8 cellular contexts compared by ENCODE assay signal in the genomic region with DNA sequence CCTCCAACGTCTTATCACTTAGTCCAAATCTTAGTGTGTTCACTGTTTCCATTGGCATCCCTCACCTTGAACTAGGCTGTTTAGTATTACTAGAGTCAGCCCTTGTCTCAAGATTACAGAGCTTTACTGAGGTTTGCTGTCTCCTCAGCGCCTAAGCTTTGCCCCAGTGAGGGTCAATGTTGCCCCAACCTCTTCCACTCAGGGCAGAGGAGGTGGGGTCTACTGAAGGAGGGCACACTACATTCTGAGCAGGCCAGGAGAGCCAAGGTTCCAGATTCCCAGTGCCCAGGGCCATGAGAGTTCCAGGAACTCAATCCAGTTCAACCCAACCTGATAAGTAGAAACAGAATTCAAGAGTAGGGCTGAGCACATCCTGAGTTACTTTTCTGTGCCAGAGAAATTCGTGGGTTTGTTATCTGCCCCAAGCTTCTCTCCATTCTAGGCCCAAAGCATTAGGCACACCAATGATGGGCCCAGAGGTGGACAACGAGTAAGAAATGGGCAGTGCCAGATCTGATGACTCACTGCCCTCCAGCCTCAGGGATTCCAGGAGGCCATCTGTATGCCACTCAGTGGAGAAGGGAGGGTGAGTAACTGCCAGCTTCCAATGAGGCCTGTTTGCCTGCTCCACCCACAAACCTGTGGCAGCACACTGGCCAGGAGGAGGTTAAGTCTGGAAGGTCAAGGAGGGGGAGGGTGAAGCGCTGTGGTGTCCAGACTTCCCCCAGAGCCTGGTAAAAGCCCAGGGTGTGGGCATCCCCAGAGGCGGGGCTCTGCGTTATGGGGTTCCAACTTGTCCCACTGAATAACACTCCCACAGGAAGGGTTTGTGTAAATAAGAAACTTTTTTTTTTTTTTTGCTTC. TPM values are rescaled to one million over a fixed set of nuclear protein-coding genes. Genes with fewer than 3 reads are reported as not detected.
A peak's percentile ranks its signal among the peaks of the same experiment; 100 is the strongest.
DNase-seq lines count a peak whose midpoint lies in the region; TF ChIP-seq lines count a peak whose summit lies in the region.

No MANE protein-coding gene starts in this region.

- H4K91ac ChIP-seq in mesenchymal stem cell (ENCODE audit: low read length) = peak overlapping the region; percentile 61

- H3K79me2 ChIP-seq in Karpas-422 (ENCODE audit: low read length) = no peaks in the 10 kb centered on the region
- H3K79me2 ChIP-seq in mesendoderm (ENCODE audit: control insufficient read depth, insufficient read depth, low read length) = no peaks in the 10 kb centered on the region

- H3K27me3 ChIP-seq in dorsolateral prefrontal cortex = no peaks in the 10 kb centered on the region
- H3K27me3 ChIP-seq in mesenchymal stem cell (ENCODE audit: control insufficient read depth in 1 of 2, insufficient read depth in 1 of 2, low read length in 2 of 2) = no peaks in the 10 kb centered on the region
- no peaks in the 10 kb centered on the region for H3K27me3 ChIP-seq in Karpas-422 (ENCODE audit: low read length)
- no peaks in the 10 kb centered on the region for H3K27me3 ChIP-seq in mesendoderm (ENCODE audit: insufficient read depth, low read length, poor library complexity)

- H3K4me2 ChIP-seq in mesenchymal stem cell (ENCODE audit: low read length, poor library complexity, severe bottlenecking) (no peak overlapping the region), Karpas-422 (ENCODE audit: low read depth, low read length, poor library complexity, severe bottlenecking) (no peak overlapping the region), mesendoderm (ENCODE audit: low read length) (no peak overlapping the region)

- 0 out of 2 replicates have a peak, but pooled peaks cover 4% of the 10 kb centered on the region for H4K20me1 ChIP-seq in Karpas-422 (ENCODE audit: insufficient read depth, low read depth, low read length)

- H3K9me3 ChIP-seq in mesenchymal stem cell (ENCODE audit: control insufficient read depth, low read length) (no peaks in the 10 kb centered on the region), Karpas-422 (ENCODE audit: low read length) (no peaks in the 10 kb centered on the region)

- H3K27ac ChIP-seq in dorsolateral prefrontal cortex (peak overlapping the region in 55 of 59 donors; percentile 0 to 85 (median 71)), mesenchymal stem cell (ENCODE audit: low read length, poor library complexity, severe bottlenecking) (peak overlapping the region; percentile 59), Karpas-422 (ENCODE audit: low read length) (no peak overlapping the region), mesendoderm (ENCODE audit: low read depth, low read length) (no peak overlapping the region)

- no peak overlapping the region for H3K23ac ChIP-seq in mesenchymal stem cell (ENCODE audit: low read length in 2 of 2)
- H3K23ac ChIP-seq in mesendoderm (ENCODE audit: low read length) = no peak overlapping the region

- no peak for TF ChIP-seq CTCF in NB4 (IDR thresholded peaks at IDR 0.05; ENCODE audit: low read depth, low read length)
- no peak for TF ChIP-seq CTCF in dorsolateral prefrontal cortex (IDR thresholded peaks at IDR 0.05 in 54 of 56, conservative IDR thresholded peaks at IDR 0.05 in 2 of 56; ENCODE audit: low read depth in 1 of 56, partially characterized antibody in 56 of 56)

- H2BK120ac ChIP-seq in mesenchymal stem cell (ENCODE audit: low read depth, low read length) (no peak overlapping the region), mesendoderm (ENCODE audit: low read depth, low read length) (no peak overlapping the region)

- H2AFZ ChIP-seq in mesenchymal stem cell (ENCODE audit: low read depth, low read length) = no peak overlapping the region
- H2AFZ ChIP-seq in Karpas-422 (ENCODE audit: low read length) = no peak overlapping the region

- no peaks in the 10 kb centered on the region for H3K9me2 ChIP-seq in Karpas-422 (replicated peaks; ENCODE audit: insufficient read depth, low read length)

- H3K4me3 ChIP-seq in NB4 (ENCODE audit: low read depth, low read length) (no peak overlapping the region), dorsolateral prefrontal cortex (peak overlapping the region in 3 of 59 donors; percentile 1 to 21 (median 16)), mesenchymal stem cell (ENCODE audit: insufficient read depth in 1 of 2, low read depth in 1 of 2, low read length in 2 of 2) (no peak overlapping the region), Karpas-422 (ENCODE audit: low read length) (no peak overlapping the region), mesendoderm (ENCODE audit: low read length) (no peak overlapping the region)

- H3K79me1 ChIP-seq in mesenchymal stem cell (replicated peaks; ENCODE audit: low read length, poor library complexity, severe bottlenecking) = peaks cover 26% of the 10 kb centered on the region
- H3K79me1 ChIP-seq in mesendoderm (ENCODE audit: low read length) = no peaks in the 10 kb centered on the region

- H2BK12ac ChIP-seq in mesenchymal stem cell (ENCODE audit: low read length in 2 of 2) = peak overlapping the region in 1 of 2 experiments; percentile 21

- peak overlapping the region; percentile 73 for H2BK15ac ChIP-seq in mesenchymal stem cell (ENCODE audit: low read depth, poor library complexity, severe bottlenecking)
- H2BK15ac ChIP-seq in mesendoderm (replicated peaks; ENCODE audit: low read depth) = no peak overlapping the region

- intact Hi-C loops in dorsolateral prefrontal cortex (cut with DNase I) = no loop called here

- H2AK5ac ChIP-seq in mesenchymal stem cell (ENCODE audit: low read length, severe bottlenecking) (peak overlapping the region; percentile 15), mesendoderm (ENCODE audit: low read length) (no peak overlapping the region)

- H3K4ac ChIP-seq in mesenchymal stem cell (ENCODE audit: low read depth in 1 of 2, low read length in 2 of 2) = peak overlapping the region in 1 of 2 experiments; percentile 1
- H3K4ac ChIP-seq in mesendoderm (ENCODE audit: low read depth, low read length) = no peak overlapping the region

- peak overlapping the region; percentile 20 for H3K9ac ChIP-seq in mesenchymal stem cell (ENCODE audit: low read length)
- no peak overlapping the region for H3K9ac ChIP-seq in Karpas-422 (ENCODE audit: low read length)
- no peak overlapping the region for H3K9ac ChIP-seq in mesendoderm (ENCODE audit: low read length)

- H3K56ac ChIP-seq in mesendoderm (ENCODE audit: low read length) = no peak overlapping the region

- in situ Hi-C loops in ACHN (cut with HindIII; ENCODE audit: low pct_ligation_motif_present, low pct_unique_long_range_greater_than_20kb, low sequenced_read_pairs) = no loop called here

- WGBS in mesenchymal stem cell = 61% methylated on average over 5 of the region's 7 CpGs
- no CpG with 5 or more reads among the region's 7 CpGs for WGBS in mesendoderm (ENCODE audit: extremely low coverage, insufficient coverage, low lambda C conversion rate)

- H3K36me3 ChIP-seq in mesenchymal stem cell (ENCODE audit: control insufficient read depth in 1 of 2, insufficient read depth in 2 of 2, low read depth in 1 of 2, low read length in 2 of 2) = peaks cover 76 to 83% of the 10 kb centered on the region in 2 experiments
- H3K36me3 ChIP-seq in Karpas-422 (ENCODE audit: insufficient read depth, low read length) = no peaks in the 10 kb centered on the region
- H3K36me3 ChIP-seq in mesendoderm (ENCODE audit: control insufficient read depth, insufficient read depth, low read length) = no peaks in the 10 kb centered on the region

- H3K18ac ChIP-seq in mesenchymal stem cell (ENCODE audit: low read depth in 1 of 2, low read length in 2 of 2) (peak overlapping the region in 1 of 2 experiments; percentile 25), mesendoderm (ENCODE audit: low read length) (no peak overlapping the region)

- TF ChIP-seq POLR2A in NB4 (IDR thresholded peaks at IDR 0.05; ENCODE audit: extremely low read depth, insufficient read length) = no peak

- no peak overlapping the region for H3K14ac ChIP-seq in mesenchymal stem cell (ENCODE audit: low read length in 2 of 2)

- DNase-seq in ACHN (peak; percentile 97), NB4 (ENCODE audit: low read depth) (peak; percentile 14), dorsolateral prefrontal cortex (peak in 1 of 10 donors; percentile 62), mesenchymal stem cell (peak; percentile 84), NOMO-1 (lab: John Stamatoyannopoulos, UW; ENCODE audit: unreplicated experiment in 2 of 2) (no peak), Karpas-422 (no peak), mesendoderm (no peak), NCI-H345 (lab: John Stamatoyannopoulos, UW) (no peak)

- H3K4me1 ChIP-seq in mesenchymal stem cell (ENCODE audit: control insufficient read depth, insufficient read depth, low read depth, low read length) (peaks cover 33% of the 10 kb centered on the region), Karpas-422 (ENCODE audit: low read length) (no peaks in the 10 kb centered on the region), mesendoderm (ENCODE audit: control insufficient read depth, low read depth, low read length) (no peaks in the 10 kb centered on the region)

- H4K8ac ChIP-seq in mesenchymal stem cell (ENCODE audit: low read length) (no peak overlapping the region), mesendoderm (ENCODE audit: low read depth, low read length) (no peak overlapping the region)

- no peak overlapping the region for H2BK5ac ChIP-seq in mesenchymal stem cell (ENCODE audit: low read depth, low read length, poor library complexity, severe bottlenecking)
- no peak overlapping the region for H2BK5ac ChIP-seq in mesendoderm (ENCODE audit: low read length)

- no peak overlapping the region for H4K5ac ChIP-seq in mesendoderm (ENCODE audit: low read length)

RNA-seq across cellular contexts. Expression of a gene that starts 8.2 kb away (rescaled TPM):
- total RNA-seq in dorsolateral prefrontal cortex = 100 to 1,000 TPM in 77 of 120 experiments, 10 to 100 TPM in 43; 64.3 to 154 (median 106) TPM
- polyA plus RNA-seq in mesenchymal stem cell (2013, experiment 1 of 2) = 22.2 TPM
- polyA plus RNA-seq in mesenchymal stem cell (2013, experiment 2 of 2) = 20.6 TPM
- 15.3 and 17.5 TPM in 2 replicates for total RNA-seq in Karpas-422 (2014; rRNA removed; shearing (Covaris generic); ENCODE audit: low replicate concordance)
- 6.8 TPM for polyA plus RNA-seq in mesendoderm (2013, experiment 1 of 2)
- polyA plus RNA-seq in mesendoderm (2013, experiment 2 of 2) = 7.1 TPM

RNA-seq across cellular contexts. Expression of a gene that starts 9.5 kb away (rescaled TPM):
- 10 to 100 TPM in 104 of 120 experiments, 1 to 10 TPM in 16; 6.3 to 25.0 (median 12.5) TPM for total RNA-seq in dorsolateral prefrontal cortex
- polyA plus RNA-seq in mesenchymal stem cell (2013, experiment 1 of 2) = 24.7 TPM
- polyA plus RNA-seq in mesenchymal stem cell (2013, experiment 2 of 2) = 23.8 TPM
- total RNA-seq in Karpas-422 (2014; rRNA removed; shearing (Covaris generic); ENCODE audit: low replicate concordance) = 6.7 and 7.0 TPM in 2 replicates
- polyA plus RNA-seq in mesendoderm (2013, experiment 1 of 2) = 5.1 TPM
- 5.7 TPM for polyA plus RNA-seq in mesendoderm (2013, experiment 2 of 2)

RNA-seq across cellular contexts. Expression of a gene that starts 14.3 kb away (rescaled TPM):
- 1 to 10 TPM; 1.8 to 8.1 (median 4.2) TPM for total RNA-seq in dorsolateral prefrontal cortex
- polyA plus RNA-seq in mesenchymal stem cell (2013, experiment 1 of 2) = 0.97 TPM
- polyA plus RNA-seq in mesenchymal stem cell (2013, experiment 2 of 2) = 0.97 TPM
- total RNA-seq in Karpas-422 (2014; rRNA removed; shearing (Covaris generic); ENCODE audit: low replicate concordance) = 0.22 TPM in 1 of 2 replicates, not detected in the other
- 0.08 TPM for polyA plus RNA-seq in mesendoderm (2013, experiment 1 of 2)
- polyA plus RNA-seq in mesendoderm (2013, experiment 2 of 2) = 0.21 TPM

RNA-seq across cellular contexts. Expression of a gene that starts 15.0 kb away (rescaled TPM):
- 100 to 1,000 TPM in 116 of 120 experiments, 10 to 100 TPM in 4; 58.4 to 222 (median 157) TPM for total RNA-seq in dorsolateral prefrontal cortex
- 16.0 TPM for polyA plus RNA-seq in mesenchymal stem cell (2013, experiment 1 of 2)
- polyA plus RNA-seq in mesenchymal stem cell (2013, experiment 2 of 2) = 14.6 TPM
- 0.19 and 0.65 TPM in 2 replicates for total RNA-seq in Karpas-422 (2014; rRNA removed; shearing (Covaris generic); ENCODE audit: low replicate concordance)
- 0.32 TPM for polyA plus RNA-seq in mesendoderm (2013, experiment 1 of 2)
- 0.27 TPM for polyA plus RNA-seq in mesendoderm (2013, experiment 2 of 2)

RNA-seq across cellular contexts. Expression of a gene that starts 57.8 kb away (rescaled TPM):
- 10 to 100 TPM; 29.0 to 81.9 (median 52.2) TPM for total RNA-seq in dorsolateral prefrontal cortex
- 43.7 TPM for polyA plus RNA-seq in mesenchymal stem cell (2013, experiment 1 of 2)
- polyA plus RNA-seq in mesenchymal stem cell (2013, experiment 2 of 2) = 42.6 TPM
- total RNA-seq in Karpas-422 (2014; rRNA removed; shearing (Covaris generic); ENCODE audit: low replicate concordance) = 27.4 and 47.6 TPM in 2 replicates
- 75.5 TPM for polyA plus RNA-seq in mesendoderm (2013, experiment 1 of 2)
- polyA plus RNA-seq in mesendoderm (2013, experiment 2 of 2) = 75.7 TPM

Comparison
In these comparisons a context has a peak if more than half of its experiments do, and no peak if none do; other contexts are left out.
1. DNase-seq: peak in ACHN (single experiment), NB4 (single experiment) and mesenchymal stem cell (single experiment); none in NOMO-1 (0 of 2), Karpas-422 (single experiment), mesendoderm (single experiment) and NCI-H345 (single experiment).
2. H3K27ac ChIP-seq: peak in dorsolateral prefrontal cortex (55 of 59) and mesenchymal stem cell (single experiment); none in Karpas-422 (single experiment) and mesendoderm (single experiment).